29 cellular contexts compared by ENCODE assay signal in the genomic region with DNA sequence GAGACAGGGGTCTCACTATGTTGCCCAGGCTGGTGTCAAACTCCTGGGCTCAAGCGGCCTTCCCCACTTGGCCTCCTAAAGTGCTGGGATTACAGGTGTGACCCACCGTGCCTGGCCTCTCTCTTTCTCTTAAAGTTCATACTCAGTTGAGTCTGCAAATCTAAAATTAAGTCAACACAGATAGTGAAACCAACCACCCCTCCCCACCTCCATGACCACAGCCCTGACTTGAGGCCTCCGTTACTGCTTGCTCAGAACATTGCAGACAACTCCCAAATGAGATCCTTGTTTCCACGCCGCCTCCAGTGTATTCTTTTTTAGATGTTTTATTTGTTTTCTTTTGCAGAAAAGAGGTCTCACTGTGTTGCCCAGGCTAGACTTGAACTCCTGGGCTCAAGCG.
"Had no signal": no experiment of that assay in that cellular context is flagged by ENCODE, and none has a peak within 500 bp of the region (broad histone marks: within the 10 kb centered on the region; RNA-seq: fewer than 3 reads in every experiment).

No MANE protein-coding gene starts in this region.

- H3K36me3 ChIP-seq: esophagus muscularis mucosa, gastrocnemius medialis, heart left ventricle had no signal

- H3K27me3 ChIP-seq: body of pancreas, foreskin keratinocyte, gastrocnemius medialis, heart left ventricle had no signal

- DNase-seq: activated CD4-positive, alpha-beta memory T cell treated with anti-CD3 and anti-CD28 coated beads, Interleukin-2, amount 10 ng/mL, durations not matched to agents 7 days and 5 days; activated CD4-positive, alpha-beta T cell treated with anti-CD3 and anti-CD28 coated beads for 36 hours; activated CD4-positive, alpha-beta T cell treated with anti-CD3 and anti-CD28 coated beads, Interleukin-2, amount 10 ng/mL, durations not matched to agents 7 days and 5 days; activated CD4-positive, alpha-beta T cell treated with anti-CD3 and anti-CD28 coated beads, Interleukin-2, amount 50 U/mL, for 4 hours; activated CD4-positive, CD25-positive, alpha-beta regulatory T cell; activated CD4-positive, CD25-positive, alpha-beta regulatory T cell treated with anti-CD3 and anti-CD28 coated beads, Interleukin-2, amount 50 U/mL, for 72 hours; activated CD8-positive, alpha-beta memory T cell treated with anti-CD3 and anti-CD28 coated beads, Interleukin-2, amount 50 U/mL, for 48 hours; activated gamma-delta T cell; activated naive CD4-positive, alpha-beta T cell; activated naive CD4-positive, alpha-beta T cell treated with anti-CD3 and anti-CD28 coated beads, Interleukin-2, amount 50 U/mL, for 16 hours; activated T-cell treated with anti-CD3 and anti-CD28 coated beads for 4 hours; activated T-cell treated with anti-CD3 and anti-CD28 coated beads, Interleukin-2, amount 50 U/mL, for 24 hours; activated T-cell treated with anti-CD3 and anti-CD28 coated beads, Interleukin-2, amount 50 U/mL, for 72 hours; amygdala; aorta; body of pancreas; caudate nucleus; cortex of kidney; dermis blood vessel endothelial cell; effector CD4-positive, alpha-beta T cell; effector memory CD8-positive, alpha-beta T cell; erythroblast; foreskin keratinocyte; gastrocnemius medialis; glutamatergic neuron; heart left ventricle; T-helper 2 cell had no signal

- ATAC-seq: activated CD4-positive, alpha-beta T cell treated with anti-CD3 and anti-CD28 coated beads for 36 hours; activated T-cell treated with anti-CD3 and anti-CD28 coated beads, Interleukin-2, amount 50 U/mL, for 72 hours; body of pancreas; effector memory CD8-positive, alpha-beta T cell; foreskin keratinocyte; gastrocnemius medialis; heart left ventricle had no signal

- H3K4me3 Mint-ChIP-seq: activated CD4-positive, alpha-beta memory T cell treated with anti-CD3 and anti-CD28 coated beads, Interleukin-2, amount 10 ng/mL, durations not matched to agents 7 days and 5 days; activated CD4-positive, alpha-beta T cell treated with anti-CD3 and anti-CD28 coated beads for 36 hours; activated CD4-positive, alpha-beta T cell treated with anti-CD3 and anti-CD28 coated beads, Interleukin-2, amount 10 ng/mL, durations not matched to agents 7 days and 5 days; activated naive CD8-positive, alpha-beta T cell; activated T-cell treated with anti-CD3 and anti-CD28 coated beads, Interleukin-2, amount 50 U/mL, for 24 hours; activated T-cell treated with anti-CD3 and anti-CD28 coated beads, Interleukin-2, amount 50 U/mL, for 72 hours; effector memory CD8-positive, alpha-beta T cell had no signal

- H3K4me3 ChIP-seq: body of pancreas, esophagus muscularis mucosa, gastrocnemius medialis, heart left ventricle had no signal

- H3K4me1 Mint-ChIP-seq: activated CD4-positive, alpha-beta memory T cell treated with anti-CD3 and anti-CD28 coated beads, Interleukin-2, amount 10 ng/mL, durations not matched to agents 7 days and 5 days; activated CD4-positive, alpha-beta T cell treated with anti-CD3 and anti-CD28 coated beads for 36 hours; activated CD4-positive, alpha-beta T cell treated with anti-CD3 and anti-CD28 coated beads, Interleukin-2, amount 10 ng/mL, durations not matched to agents 7 days and 5 days had no signal

- H3K27me3 Mint-ChIP-seq: activated CD4-positive, alpha-beta memory T cell treated with anti-CD3 and anti-CD28 coated beads, Interleukin-2, amount 10 ng/mL, durations not matched to agents 7 days and 5 days; activated CD4-positive, alpha-beta T cell treated with anti-CD3 and anti-CD28 coated beads, Interleukin-2, amount 10 ng/mL, durations not matched to agents 7 days and 5 days had no signal

- H3K27ac ChIP-seq: body of pancreas, esophagus muscularis mucosa, foreskin keratinocyte, gastrocnemius medialis, heart left ventricle had no signal

- H3K4me1 ChIP-seq: body of pancreas, esophagus muscularis mucosa, foreskin keratinocyte, gastrocnemius medialis, heart left ventricle had no signal

- H3K27ac Mint-ChIP-seq: activated CD4-positive, alpha-beta memory T cell treated with anti-CD3 and anti-CD28 coated beads, Interleukin-2, amount 10 ng/mL, durations not matched to agents 7 days and 5 days; activated CD4-positive, alpha-beta T cell treated with anti-CD3 and anti-CD28 coated beads for 36 hours; activated CD4-positive, alpha-beta T cell treated with anti-CD3 and anti-CD28 coated beads, Interleukin-2, amount 10 ng/mL, durations not matched to agents 7 days and 5 days; activated naive CD8-positive, alpha-beta T cell; activated T-cell treated with anti-CD3 and anti-CD28 coated beads, Interleukin-2, amount 50 U/mL, for 24 hours; activated T-cell treated with anti-CD3 and anti-CD28 coated beads, Interleukin-2, amount 50 U/mL, for 72 hours; effector memory CD8-positive, alpha-beta T cell had no signal

- H3K9me3 ChIP-seq: body of pancreas, esophagus muscularis mucosa, gastrocnemius medialis had no signal

- H3K36me3 Mint-ChIP-seq: activated naive CD8-positive, alpha-beta T cell had no signal

- H3K9me3 Mint-ChIP-seq: activated CD4-positive, alpha-beta T cell treated with anti-CD3 and anti-CD28 coated beads, Interleukin-2, amount 10 ng/mL, durations not matched to agents 7 days and 5 days; activated T-cell treated with anti-CD3 and anti-CD28 coated beads, Interleukin-2, amount 50 U/mL, for 24 hours had no signal
